Comparison of ENCODE assay signal across 8 cellular contexts in the genomic region with DNA sequence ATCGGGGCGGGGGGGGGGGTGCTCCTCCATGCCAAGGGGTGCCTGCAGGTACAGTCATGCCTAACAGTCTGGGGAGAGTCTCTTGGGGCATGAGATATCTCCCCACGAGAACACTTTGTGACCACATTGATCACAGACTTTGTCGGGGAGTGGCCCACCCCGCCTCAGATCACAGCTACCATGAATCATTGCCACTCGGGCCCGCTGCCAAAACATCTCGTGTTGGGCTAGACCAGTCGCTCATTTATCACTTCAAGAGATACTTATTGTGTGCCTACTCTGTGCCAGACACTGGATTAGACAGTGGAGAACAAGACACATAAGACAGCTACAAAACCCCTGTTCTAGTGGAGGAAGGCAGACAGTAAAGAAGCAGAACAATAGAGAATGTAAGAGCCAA.
DNase-seq lines count a peak whose midpoint lies in the region; ATAC-seq and TF ChIP-seq lines count a peak whose summit lies in the region.

No MANE protein-coding gene starts in this region.

- H3K9me3 ChIP-seq in PC-9 (ENCODE audit: insufficient read depth, low read depth) (no peaks in the 10 kb centered on the region), MM.1S (replicated peaks; ENCODE audit: insufficient read depth, low read length) (no peaks in the 10 kb centered on the region)

- CTCF ChIA-PET in PC-9 (lab: Charles Lee) = interaction anchor here (0.7 to 1.2 kb wide), 2 partner anchors 33 to 145 kb away, joined by 3 to 6 read pairs; no protein-coding TSS in a partner anchor

- peaks cover 28% of the 10 kb centered on the region for H3K4me1 ChIP-seq in PC-9 (replicated peaks; ENCODE audit: insufficient read depth)
- no peaks in the 10 kb centered on the region for H3K4me1 ChIP-seq in MM.1S (ENCODE audit: low read length)

- no peak overlapping the region for H2AFZ ChIP-seq in PC-9
- H2AFZ ChIP-seq in MM.1S (ENCODE audit: low read length) = no peak overlapping the region

- H3K36me3 ChIP-seq in PC-9 (ENCODE audit: low read depth) (no peaks in the 10 kb centered on the region), MM.1S (replicated peaks; ENCODE audit: insufficient read depth, low read length) (no peaks in the 10 kb centered on the region; the same call in 1 of the 2 replicates)

- H3K79me2 ChIP-seq in PC-9 (ENCODE audit: low read depth) (no peaks in the 10 kb centered on the region), MM.1S (ENCODE audit: low read length) (no peaks in the 10 kb centered on the region)

- no TSS peak for BruUV-seq in PC-9 (replicated peaks; lab: Mats Ljungman, UMichigan)

- H4K20me1 ChIP-seq in PC-9 (ENCODE audit: insufficient read depth) (no peaks in the 10 kb centered on the region), MM.1S (ENCODE audit: insufficient read depth, low read length) (no peaks in the 10 kb centered on the region)

- H3K27me3 ChIP-seq in PC-9 (ENCODE audit: insufficient read depth, low read depth) (no peaks in the 10 kb centered on the region), MM.1S (replicated peaks; ENCODE audit: insufficient read depth, low read length) (no peaks in the 10 kb centered on the region)

- peak overlapping the region; percentile 61 for H3K27ac ChIP-seq in PC-9
- no peak overlapping the region for H3K27ac ChIP-seq in MM.1S (ENCODE audit: low read length)

- POLR2A ChIA-PET in PC-9 (lab: Charles Lee; ENCODE audit: unreplicated experiment) = interaction anchor here (0.7 kb wide), 1 partner anchor 10 kb away, joined by 4 read pairs; no protein-coding TSS in a partner anchor

- intact Hi-C loops in PC-9 (cut with micrococcal nuclease; ENCODE audit: unreplicated experiment) = loop anchor here (1.0 to 2.0 kb wide), 2 partner anchors 22 to 25 kb away; no protein-coding TSS in a partner anchor

- no peak overlapping the region for H3K4me3 ChIP-seq in PC-9
- H3K4me3 ChIP-seq in cardiac fibroblast (replicated peaks in 1 of 2; ENCODE audit: low read depth in 2 of 2, low read length in 2 of 2) = no peak overlapping the region
- no peak overlapping the region for H3K4me3 ChIP-seq in MM.1S (ENCODE audit: low read length)

- in situ Hi-C loops in Caki2 (cut with HindIII; ENCODE audit: low pct_unique_long_range_greater_than_20kb, low sequenced_read_pairs) = no loop called here

- no peak overlapping the region for H3K9ac ChIP-seq in MM.1S (ENCODE audit: low read length)

- H3K4me2 ChIP-seq in PC-9 = peak overlapping the region; percentile 62
- no peak overlapping the region for H3K4me2 ChIP-seq in MM.1S (ENCODE audit: low read depth, low read length)

- DNase-seq in Caki2 (ENCODE audit: low read depth) (peak; percentile 61), PC-9 (peak; percentile 67 to 75), cardiac fibroblast (ENCODE audit: low read depth in 2 of 2) (peak; percentile 66 to 83), renal cortical epithelial cell (ENCODE audit: low read depth) (peak; percentile 51), MM.1S (no peak), cerebellar cortex (ENCODE audit: low spot score) (no peak), DMS 273 treated with DMSO at 0.1 percent for 48 hours (lab: John Stamatoyannopoulos, UW) (no peak)

- TF ChIP-seq CTCF in PC-9 (conservative IDR thresholded peaks at IDR 0.05) = no peak
- no peak for TF ChIP-seq CTCF in cardiac fibroblast (IDR thresholded peaks at IDR 0.05; ENCODE audit: low read depth, low read length)
- TF ChIP-seq CTCF in MM.1S (IDR thresholded peaks at IDR 0.05; ENCODE audit: low read length) = no peak

- H3F3A ChIP-seq in PC-9 (ENCODE audit: insufficient read depth, low read depth) (peaks cover 16% of the 10 kb centered on the region; the same call in 1 of the 2 replicates), MM.1S (ENCODE audit: insufficient read depth, low read length) (no peaks in the 10 kb centered on the region)

- H3K9me2 ChIP-seq in PC-9 (ENCODE audit: insufficient read depth) (no peaks in the 10 kb centered on the region), MM.1S (replicated peaks; ENCODE audit: insufficient read depth, low read length) (no peaks in the 10 kb centered on the region)

- no peak for ATAC-seq in GM18519 (IDR thresholded peaks at IDR 0.05; ENCODE audit: low FRiP score, unreplicated experiment)

Comparison
In these comparisons a context has a peak if more than half of its experiments do, and no peak if none do; other contexts are left out.
1. DNase-seq: peak in Caki2 (single experiment), PC-9 (2 of 2), cardiac fibroblast (2 of 2) and renal cortical epithelial cell (single experiment); none in MM.1S (single experiment), cerebellar cortex (single experiment) and DMS 273 treated with DMSO at 0.1 percent for 48 hours (single experiment).